1 cellular context compared by ENCODE assay signal in the genomic region with DNA sequence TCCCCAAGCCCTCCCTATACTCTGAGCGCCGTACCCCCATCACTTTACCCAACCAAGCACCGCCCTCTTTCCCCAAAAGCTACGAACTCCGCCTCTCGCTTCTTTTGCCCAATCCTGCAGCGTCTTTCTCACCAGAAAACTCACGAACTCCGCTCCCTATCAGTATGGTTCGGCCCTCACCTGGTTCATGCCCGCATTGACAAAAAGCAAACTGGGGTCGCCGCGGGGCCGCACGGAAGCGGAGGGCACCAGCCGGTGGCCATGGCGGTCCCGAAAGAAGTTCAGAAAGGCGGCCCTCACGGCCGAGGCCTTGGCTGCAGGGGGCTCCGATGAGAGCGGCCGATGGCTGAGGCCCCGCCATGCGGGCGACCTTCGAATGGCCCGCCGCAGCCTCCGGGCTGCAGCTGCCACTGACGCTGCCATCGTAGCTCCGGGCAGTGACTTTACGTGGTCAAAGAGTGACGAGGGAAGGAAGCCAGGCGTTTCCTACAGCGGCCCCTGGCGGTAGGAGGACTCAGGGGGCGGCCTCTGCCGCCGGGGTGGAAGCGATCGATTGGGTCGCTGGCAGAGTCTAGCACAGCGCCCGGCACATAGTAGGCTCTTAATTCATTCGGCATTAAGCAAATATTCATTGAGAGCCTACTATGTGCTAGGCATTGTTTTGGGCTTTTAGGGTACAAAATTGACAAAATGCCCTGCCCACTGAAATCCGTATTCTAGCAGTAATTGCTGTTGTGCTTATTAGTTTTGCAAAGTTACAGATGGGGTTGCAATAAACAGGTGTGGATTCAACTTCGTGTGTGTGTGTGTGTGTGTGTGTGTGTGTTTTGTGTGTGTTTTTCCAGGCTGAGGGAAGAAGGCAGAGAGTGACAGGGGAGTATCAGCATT.
TF ChIP-seq lines count a peak whose summit lies in the region.

AARS2 (minus strand) TSS at position 447 of the 888 bp plus-strand sequence; CDS start at position 423, 24 bp downstream.

TF ChIP-seq in GM12878, 131 proteins besides CTCF, POLR2A, EP300 and RAD21 (continued from another document and continues in another):
- TF ChIP-seq SMAD5 (IDR thresholded peaks at IDR 0.05; ENCODE audit: low read depth) (peak; percentile 68; the same call in 1 of the 2 replicates), CREM (IDR thresholded peaks at IDR 0.05; ENCODE audit: low read depth) (peak; percentile 96), MEF2B (IDR thresholded peaks at IDR 0.05; ENCODE audit: partially characterized antibody, poor library complexity, severe bottlenecking) (no peak), KLF5 (IDR thresholded peaks at IDR 0.05; ENCODE audit: partially characterized antibody) (peak; percentile 80), GATAD2B (conservative IDR thresholded peaks at IDR 0.05; ENCODE audit: low read depth) (peak; percentile 91), PRDM15 (CRISPR knock-in tag; IDR thresholded peaks at IDR 0.05) (no peak), MEF2A (IDR thresholded peaks at IDR 0.05; ENCODE audit: insufficient read depth, low read depth, low read length) (peak; percentile 65), NR2C1 (IDR thresholded peaks at IDR 0.05) (peak; percentile 63), BACH1 (IDR thresholded peaks at IDR 0.05; ENCODE audit: borderline replicate concordance) (peak; percentile 77), SIX5 (IDR thresholded peaks at IDR 0.05; ENCODE audit: low read depth, low read length, severe bottlenecking) (peak; percentile 51), STAT1 (conservative IDR thresholded peaks at IDR 0.05) (peak; percentile 80; the same call in 1 of the 2 replicates), CBX3 (IDR thresholded peaks at IDR 0.05; ENCODE audit: borderline replicate concordance, low read depth) (no peak), YY1 (IDR thresholded peaks at IDR 0.05; ENCODE audit: low read depth, low read length) (peak; percentile 98), PAX5 (IDR thresholded peaks at IDR 0.05; ENCODE audit: borderline replicate concordance, low read depth, low read length) (peak; percentile 74; the same call in 1 of the 2 replicates), MXI1 (IDR thresholded peaks at IDR 0.05; ENCODE audit: low read depth, low read length) (peak; percentile 94), WRNIP1 (IDR thresholded peaks at IDR 0.05; ENCODE audit: borderline replicate concordance, low read depth, low read length) (peak; percentile 99), ATF7 (IDR thresholded peaks at IDR 0.05; ENCODE audit: low read depth) (no peak), HDAC2 (IDR thresholded peaks at IDR 0.05) (peak; percentile 74; the same call in 1 of the 2 replicates), SPI1 (IDR thresholded peaks at IDR 0.05; ENCODE audit: borderline replicate concordance, insufficient read depth, low read depth, low read length) (no peak), ZBED1 (IDR thresholded peaks at IDR 0.05; ENCODE audit: borderline replicate concordance) (peak; percentile 53; the same call in 1 of the 2 replicates), PBX3 (IDR thresholded peaks at IDR 0.05; ENCODE audit: insufficient replicate concordance, low read depth, low read length) (peak; percentile 61), RUNX3 (IDR thresholded peaks at IDR 0.05; ENCODE audit: low read length) (peak; percentile 89), ZNF622 (IDR thresholded peaks at IDR 0.05) (no peak), NRF1 (conservative IDR thresholded peaks at IDR 0.05; ENCODE audit: low read depth, low read length) (no peak), RCOR1 (conservative IDR thresholded peaks at IDR 0.05; ENCODE audit: low read depth, low read length) (no peak), SREBF2 (IDR thresholded peaks at IDR 0.05; ENCODE audit: low read length) (no peak), SP1 (IDR thresholded peaks at IDR 0.05; ENCODE audit: low read depth, low read length) (peak; percentile 84), EGR1 (IDR thresholded peaks at IDR 0.05; ENCODE audit: borderline replicate concordance in 1 of 2, low read depth in 2 of 2, low read length in 2 of 2) (peak in 1 of 2 experiments; percentile 95; a peak in 2 of 3 replicates), NR2F1 (conservative IDR thresholded peaks at IDR 0.05) (peak; percentile 66), TCF7 (IDR thresholded peaks at IDR 0.05; ENCODE audit: borderline replicate concordance) (no peak), SRF (IDR thresholded peaks at IDR 0.05; ENCODE audit: low read depth in 2 of 2, low read length in 2 of 2) (0 out of 4 replicates have a peak, but pooled peaks of 1 of the 2 experiments have one; percentile 49), JUNB (IDR thresholded peaks at IDR 0.05) (no peak), CHD4 (IDR thresholded peaks at IDR 0.05) (no peak), ZNF274 (IDR thresholded peaks at IDR 0.05; ENCODE audit: insufficient read depth, insufficient read length) (no peak), NBN (IDR thresholded peaks at IDR 0.05) (peak; percentile 89), ATF3 (IDR thresholded peaks at IDR 0.05; ENCODE audit: borderline replicate concordance, extremely low read depth, low read depth, low read length) (no peak), SUPT20H (IDR thresholded peaks at IDR 0.05; ENCODE audit: borderline replicate concordance, control insufficient read depth, low read depth, low read length) (no peak), HSF1 (IDR thresholded peaks at IDR 0.05; ENCODE audit: low read depth, low read length) (peak; percentile 81; the same call in 1 of the 2 replicates), BHLHE40 (IDR thresholded peaks at IDR 0.05; ENCODE audit: borderline replicate concordance in 1 of 2, low read depth in 2 of 2, low read length in 1 of 2) (peak; percentile 63 to 68; a peak in 2 of 4 replicates), PML (IDR thresholded peaks at IDR 0.05; ENCODE audit: low read length) (peak; percentile 87; the same call in 1 of the 2 replicates), SMAD1 (IDR thresholded peaks at IDR 0.05; ENCODE audit: low read depth, partially characterized antibody) (no peak), SIN3A (IDR thresholded peaks at IDR 0.05; ENCODE audit: low read depth, low read length) (peak; percentile 97), TARDBP (IDR thresholded peaks at IDR 0.05; ENCODE audit: borderline replicate concordance) (no peak), ZNF384 (IDR thresholded peaks at IDR 0.05; ENCODE audit: borderline replicate concordance, low read depth, low read length) (no peak; the same call in 1 of the 2 replicates), RAD51 (IDR thresholded peaks at IDR 0.05) (no peak), ELK1 (IDR thresholded peaks at IDR 0.05; ENCODE audit: low read depth, low read length) (0 out of 2 replicates have a peak, but pooled peaks have one; percentile 29)
- TF ChIP-seq, protein P1, sequence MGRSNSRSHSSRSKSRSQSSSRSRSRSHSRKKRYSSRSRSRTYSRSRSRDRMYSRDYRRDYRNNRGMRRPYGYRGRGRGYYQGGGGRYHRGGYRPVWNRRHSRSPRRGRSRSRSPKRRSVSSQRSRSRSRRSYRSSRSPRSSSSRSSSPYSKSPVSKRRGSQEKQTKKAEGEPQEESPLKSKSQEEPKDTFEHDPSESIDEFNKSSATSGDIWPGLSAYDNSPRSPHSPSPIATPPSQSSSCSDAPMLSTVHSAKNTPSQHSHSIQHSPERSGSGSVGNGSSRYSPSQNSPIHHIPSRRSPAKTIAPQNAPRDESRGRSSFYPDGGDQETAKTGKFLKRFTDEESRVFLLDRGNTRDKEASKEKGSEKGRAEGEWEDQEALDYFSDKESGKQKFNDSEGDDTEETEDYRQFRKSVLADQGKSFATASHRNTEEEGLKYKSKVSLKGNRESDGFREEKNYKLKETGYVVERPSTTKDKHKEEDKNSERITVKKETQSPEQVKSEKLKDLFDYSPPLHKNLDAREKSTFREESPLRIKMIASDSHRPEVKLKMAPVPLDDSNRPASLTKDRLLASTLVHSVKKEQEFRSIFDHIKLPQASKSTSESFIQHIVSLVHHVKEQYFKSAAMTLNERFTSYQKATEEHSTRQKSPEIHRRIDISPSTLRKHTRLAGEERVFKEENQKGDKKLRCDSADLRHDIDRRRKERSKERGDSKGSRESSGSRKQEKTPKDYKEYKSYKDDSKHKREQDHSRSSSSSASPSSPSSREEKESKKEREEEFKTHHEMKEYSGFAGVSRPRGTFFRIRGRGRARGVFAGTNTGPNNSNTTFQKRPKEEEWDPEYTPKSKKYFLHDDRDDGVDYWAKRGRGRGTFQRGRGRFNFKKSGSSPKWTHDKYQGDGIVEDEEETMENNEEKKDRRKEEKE (IDR thresholded peaks at IDR 0.05): no peak
- TF ChIP-seq, protein P2, sequence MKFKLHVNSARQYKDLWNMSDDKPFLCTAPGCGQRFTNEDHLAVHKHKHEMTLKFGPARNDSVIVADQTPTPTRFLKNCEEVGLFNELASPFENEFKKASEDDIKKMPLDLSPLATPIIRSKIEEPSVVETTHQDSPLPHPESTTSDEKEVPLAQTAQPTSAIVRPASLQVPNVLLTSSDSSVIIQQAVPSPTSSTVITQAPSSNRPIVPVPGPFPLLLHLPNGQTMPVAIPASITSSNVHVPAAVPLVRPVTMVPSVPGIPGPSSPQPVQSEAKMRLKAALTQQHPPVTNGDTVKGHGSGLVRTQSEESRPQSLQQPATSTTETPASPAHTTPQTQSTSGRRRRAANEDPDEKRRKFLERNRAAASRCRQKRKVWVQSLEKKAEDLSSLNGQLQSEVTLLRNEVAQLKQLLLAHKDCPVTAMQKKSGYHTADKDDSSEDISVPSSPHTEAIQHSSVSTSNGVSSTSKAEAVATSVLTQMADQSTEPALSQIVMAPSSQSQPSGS (IDR thresholded peaks at IDR 0.05; ENCODE audit: low read length): no peak
